ENCODE assay signal across 10 cellular contexts in the genomic region with DNA sequence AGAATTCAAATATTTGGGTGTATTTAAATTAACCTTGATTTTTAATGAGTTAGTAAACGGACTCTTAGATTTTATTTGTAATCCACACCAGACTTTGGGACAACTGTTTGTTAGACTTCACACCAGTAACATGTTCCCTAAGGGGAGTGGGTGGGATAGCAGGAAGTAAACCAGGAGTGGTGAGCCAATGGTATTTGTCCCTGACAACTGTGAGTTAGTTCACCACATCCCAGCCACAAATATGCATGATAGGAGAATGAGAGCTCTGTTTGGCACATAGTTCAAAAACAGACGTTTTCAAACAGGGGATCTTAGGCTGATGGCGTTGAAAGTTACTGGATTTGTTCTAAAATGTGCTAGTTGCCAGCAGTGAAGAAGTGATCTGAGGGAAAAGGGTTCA. TPM values are rescaled to one million over a fixed set of nuclear protein-coding genes. Genes with fewer than 3 reads are reported as not detected.
DNase-seq lines count a peak whose midpoint lies in the region; ATAC-seq lines count a peak whose summit lies in the region.
"Had no signal": no experiment of that assay in that cellular context is flagged by ENCODE, and none has a peak within 500 bp of the region (broad histone marks: within the 10 kb centered on the region; RNA-seq: fewer than 3 reads in every experiment).

No MANE protein-coding gene starts in this region.

- H3K4me3 Mint-ChIP-seq in stimulated activated memory B cell treated with anti-CD40 and anti-IgM and Interleukin-4, amounts not matched to agents 10 μg/mL and 1 μg/mL and 100 μg/mL, for 72 hours, result no peak overlapping the region

- no peak overlapping the region for H3K27ac ChIP-seq in right cardiac atrium (ENCODE audit: low read length)
- H3K27ac ChIP-seq: BLaER1 had no signal

- H3K27ac Mint-ChIP-seq in stimulated activated memory B cell treated with anti-CD40 and anti-IgM and Interleukin-4, amounts not matched to agents 10 μg/mL and 1 μg/mL and 100 μg/mL, for 72 hours, result no peak overlapping the region

- WGBS in right cardiac atrium, result 42% methylated on average over 3 of the region's 3 CpGs

- ATAC-seq in right cardiac atrium, result peak; percentile 59 to 76
- ATAC-seq in stimulated activated memory B cell treated with anti-CD40 and anti-IgM and Interleukin-4, amounts not matched to agents 10 μg/mL and 1 μg/mL and 100 μg/mL, for 72 hours, result no peak
- ATAC-seq in GM18873 (IDR thresholded peaks at IDR 0.05; ENCODE audit: low FRiP score, unreplicated experiment), result no peak

- no peaks in the 10 kb centered on the region for H3K9me3 Mint-ChIP-seq in stimulated activated memory B cell treated with anti-CD40 and anti-IgM and Interleukin-4, amounts not matched to agents 10 μg/mL and 1 μg/mL and 100 μg/mL, for 72 hours

- DNase-seq in AG08395 (ENCODE audit: low spot score) (peak; percentile 87), HS-5 (ENCODE audit: low read depth) (peak; percentile 60), amniotic epithelial cell (ENCODE audit: low read depth) (peak; percentile 89), right cardiac atrium (no peak), HuH-7.5 (ENCODE audit: low spot score) (no peak), OCI-M2 (lab: John Stamatoyannopoulos, UW; ENCODE audit: unreplicated experiment) (no peak)
- DNase-seq: NCI-H146 had no signal

- peaks cover 8% of the 10 kb centered on the region for H3K36me3 Mint-ChIP-seq in stimulated activated memory B cell treated with anti-CD40 and anti-IgM and Interleukin-4, amounts not matched to agents 10 μg/mL and 1 μg/mL and 100 μg/mL, for 72 hours

- H3K9me3 ChIP-seq in right cardiac atrium (ENCODE audit: control insufficient read depth, low read length), result no peaks in the 10 kb centered on the region
- H3K9me3 ChIP-seq: BLaER1 had no signal

- no peaks in the 10 kb centered on the region for H3K27me3 ChIP-seq in right cardiac atrium (ENCODE audit: control insufficient read depth, insufficient read depth)
- H3K27me3 ChIP-seq: BLaER1 had no signal

- H3K4me1 Mint-ChIP-seq in stimulated activated memory B cell treated with anti-CD40 and anti-IgM and Interleukin-4, amounts not matched to agents 10 μg/mL and 1 μg/mL and 100 μg/mL, for 72 hours, result no peaks in the 10 kb centered on the region

- H3K4me1 ChIP-seq in right cardiac atrium (ENCODE audit: control insufficient read depth, insufficient read depth, low read length), result peaks cover 2% of the 10 kb centered on the region

- no peak overlapping the region for H3K4me3 ChIP-seq in right cardiac atrium (ENCODE audit: low read length)
- H3K4me3 ChIP-seq: BLaER1 had no signal

- intact Hi-C loops in right cardiac atrium (cut with DNase I), result no loop called here

- H3K27me3 Mint-ChIP-seq in stimulated activated memory B cell treated with anti-CD40 and anti-IgM and Interleukin-4, amounts not matched to agents 10 μg/mL and 1 μg/mL and 100 μg/mL, for 72 hours, result no peaks in the 10 kb centered on the region

RNA-seq across cellular contexts. Expression of a gene that starts 18.7 kb away (rescaled TPM):
- not detected for total RNA-seq in right cardiac atrium
- polyA plus RNA-seq in right cardiac atrium, result 0.05 TPM

RNA-seq across cellular contexts. Expression of a gene that starts 43.9 kb away (rescaled TPM):
- total RNA-seq in right cardiac atrium, result 10 to 100 TPM; 42.0 to 61.7 (median 52.2) TPM
- 10.2 TPM for polyA plus RNA-seq in right cardiac atrium

Comparison
In these comparisons a context has a peak if more than half of its experiments do, and no peak if none do; other contexts are left out.
1. DNase-seq: peak in AG08395 (single experiment), HS-5 (single experiment) and amniotic epithelial cell (single experiment); none in right cardiac atrium (0 of 3), HuH-7.5 (single experiment) and OCI-M2 (single experiment).
2. ATAC-seq: peak in right cardiac atrium (2 of 2); none in stimulated activated memory B cell treated with anti-CD40 and anti-IgM and Interleukin-4, amounts not matched to agents 10 μg/mL and 1 μg/mL and 100 μg/mL, for 72 hours (single experiment) and GM18873 (single experiment).